6 cellular contexts compared by ENCODE assay signal in genomic region chr10:49195864-49196263, GRCh38. TPM values are rescaled to one million over a fixed set of nuclear protein-coding genes. Genes with fewer than 3 reads are reported as not detected.
"Had no signal": no experiment of that assay in that cellular context is flagged by ENCODE, and none has a peak within 500 bp of the region (broad histone marks: within the 10 kb centered on the region; RNA-seq: fewer than 3 reads in every experiment).

No MANE protein-coding gene starts in this region.

RNA-seq across cellular contexts. Expression of gene TMEM273, which starts 7.7 kb away (rescaled TPM):
- total RNA-seq: osteoblast, osteocyte, progenitor cell of endocrine pancreas, renal cortical epithelial cell had no signal
- polyA plus RNA-seq: neural cell, smooth muscle cell had no signal
